1 cellular context compared by ENCODE assay signal in genomic region chr14:51914310-51914709, GRCh38.
TF ChIP-seq lines count a peak whose summit lies in the region.

No MANE protein-coding gene starts in this region.

TF ChIP-seq in K562, 482 proteins besides CTCF, POLR2A, EP300 and RAD21:
- TF ChIP-seq ZNF316 (IDR thresholded peaks at IDR 0.05) = peak; percentile 36; the same call in 1 of the 2 replicates
- no peak for TF ChIP-seq BACH1 (tag; IDR thresholded peaks at IDR 0.05)
